Comparison of ENCODE assay signal across 28 cellular contexts in genomic region chr10:131077724-131078123, GRCh38.
"Had no signal": no experiment of that assay in that cellular context is flagged by ENCODE, and none has a peak within 500 bp of the region (broad histone marks: within the 10 kb centered on the region; RNA-seq: fewer than 3 reads in every experiment).

No MANE protein-coding gene starts in this region.

- H3K27me3 ChIP-seq: brain microvascular endothelial cell, foreskin keratinocyte, gastrocnemius medialis had no signal

- H3K27ac ChIP-seq: brain microvascular endothelial cell, esophagus muscularis mucosa, foreskin keratinocyte, gastrocnemius medialis, WERI-Rb-1 had no signal

- H3K4me1 ChIP-seq: esophagus muscularis mucosa, foreskin keratinocyte, gastrocnemius medialis had no signal

- H3K9me3 ChIP-seq: esophagus muscularis mucosa, gastrocnemius medialis had no signal

- H3K36me3 ChIP-seq: brain microvascular endothelial cell, esophagus muscularis mucosa, gastrocnemius medialis, WERI-Rb-1 had no signal

- ATAC-seq: activated CD4-positive, CD25-positive, alpha-beta regulatory T cell treated with anti-CD3 and anti-CD28 coated beads, Interleukin-2, amount 50 U/mL, for 24 hours; activated CD8-positive, alpha-beta T cell treated with anti-CD3 and anti-CD28 coated beads for 36 hours; activated T-cell treated with anti-CD3 and anti-CD28 coated beads, Interleukin-2, amount 50 U/mL, for 4 hours; activated T-helper 17 cell treated with anti-CD3 and anti-CD28 coated beads, Interleukin-2, amount 50 U/mL, for 72 hours; effector memory CD8-positive, alpha-beta T cell; foreskin keratinocyte; gastrocnemius medialis; T-helper 17 cell had no signal

- DNase-seq: activated B cell treated with CpG ODN at 0.5 μM for 24 hours; activated CD4-positive, alpha-beta T cell treated with anti-CD3 and anti-CD28 coated beads for 48 hours; activated CD4-positive, alpha-beta T cell treated with anti-CD3 and anti-CD28 coated beads, Interleukin-2, amount 50 U/mL, for 1 hour; activated CD4-positive, alpha-beta T cell treated with anti-CD3 and anti-CD28 coated beads, Interleukin-2, amount 50 U/mL, for 48 hours; activated CD8-positive, alpha-beta memory T cell treated with anti-CD3 and anti-CD28 coated beads for 24 hours; activated effector memory CD4-positive, alpha-beta T cell treated with Interleukin-2 at 50 U/mL for 16 hours; activated gamma-delta T cell treated with Interleukin-2 at 50 U/mL for 16 hours; activated naive CD4-positive, alpha-beta T cell treated with anti-CD3 and anti-CD28 coated beads, Interleukin-2, amount 50 U/mL, for 16 hours; activated naive CD4-positive, alpha-beta T cell treated with Interleukin-2 at 50 U/mL for 16 hours; activated T-cell treated with anti-CD3 and anti-CD28 coated beads, Interleukin-2, amount 50 U/mL, for 4 hours; amniotic stem cell; anterior cingulate cortex; brain microvascular endothelial cell; cortex of kidney; dermis blood vessel endothelial cell; effector CD4-positive, alpha-beta T cell; effector memory CD8-positive, alpha-beta T cell; erythroblast; foreskin keratinocyte; gastrocnemius medialis; T-helper 1 cell; T-helper 17 cell; T1000; WERI-Rb-1 had no signal

- H3K4me3 ChIP-seq: esophagus muscularis mucosa, gastrocnemius medialis had no signal
